In the genomic region with DNA sequence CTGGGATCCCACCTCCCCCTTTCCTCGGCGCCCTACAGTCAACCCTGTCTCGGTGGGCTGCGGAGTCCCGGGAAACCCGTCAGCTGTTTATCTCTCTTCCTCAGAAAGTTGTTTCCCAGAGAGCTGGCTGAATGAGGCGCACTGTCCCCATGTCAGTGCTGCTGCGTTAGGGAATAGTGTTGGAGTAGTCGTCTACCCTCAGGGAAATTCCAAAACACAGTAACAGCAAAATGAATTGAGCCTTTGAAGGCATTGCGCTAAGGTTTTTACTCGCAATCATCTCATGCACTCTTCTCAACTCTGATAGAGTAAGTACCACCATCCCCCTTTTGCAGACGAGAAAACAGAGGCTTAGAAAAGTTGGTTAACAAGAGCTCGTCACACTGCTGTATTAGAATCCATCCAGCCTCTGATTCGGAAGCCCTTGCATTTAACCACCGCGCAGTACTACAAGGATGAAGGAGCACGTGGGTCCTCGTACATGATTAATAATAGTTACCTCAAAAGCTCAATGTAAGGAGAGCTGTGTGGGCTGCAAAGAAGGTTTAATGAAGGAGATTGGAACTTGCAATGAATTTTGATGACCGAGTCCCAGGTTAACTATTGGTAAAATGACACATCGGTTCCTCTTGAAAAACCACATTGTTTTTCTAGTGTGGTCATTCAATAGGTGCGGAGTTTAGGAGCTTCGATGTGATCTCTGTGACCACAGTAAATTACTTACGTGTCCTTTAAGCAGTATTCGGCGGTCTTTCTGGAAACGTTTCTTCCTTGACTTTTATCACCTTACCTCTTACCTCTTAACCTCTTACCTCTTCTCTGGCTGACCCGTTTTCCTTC, we compare ENCODE assay signal across 8 cellular contexts. TPM values are rescaled to one million over a fixed set of nuclear protein-coding genes. Genes with fewer than 3 reads are reported as not detected.
A peak's percentile ranks its signal among the peaks of the same experiment; 100 is the strongest.
DNase-seq lines count a peak whose midpoint lies in the region; ATAC-seq and TF ChIP-seq lines count a peak whose summit lies in the region.

No MANE protein-coding gene starts in this region.

- H3K18ac ChIP-seq in neuronal stem cell (ENCODE audit: low read length) = no peak overlapping the region

- H4K8ac ChIP-seq in neuronal stem cell (ENCODE audit: low read depth, low read length) = no peak overlapping the region

- peak overlapping the region; percentile 39 for H3K9ac ChIP-seq in neuronal stem cell (ENCODE audit: low read depth, low read length, poor library complexity)

- H3K4me3 Mint-ChIP-seq in CD8-positive, alpha-beta T cell = peak overlapping the region; percentile 93
- H3K4me3 Mint-ChIP-seq in activated CD4-positive, alpha-beta memory T cell treated with anti-CD3 and anti-CD28 coated beads, Interleukin-2, amount 10 ng/mL, durations not matched to agents 7 days and 5 days = peak overlapping the region; percentile 88

- H3K9me3 ChIP-seq in CD8-positive, alpha-beta T cell (ENCODE audit: low read length) = no peaks in the 10 kb centered on the region
- H3K9me3 ChIP-seq in neuronal stem cell (replicated peaks in 1 of 2; ENCODE audit: control insufficient read depth in 2 of 2, insufficient read depth in 1 of 2, low read depth in 1 of 2, low read length in 2 of 2) = no peaks in the 10 kb centered on the region

- H3K27me3 Mint-ChIP-seq in CD8-positive, alpha-beta T cell (ENCODE audit: low read depth) = no peaks in the 10 kb centered on the region
- peaks cover 2% of the 10 kb centered on the region for H3K27me3 Mint-ChIP-seq in activated CD4-positive, alpha-beta memory T cell treated with anti-CD3 and anti-CD28 coated beads, Interleukin-2, amount 10 ng/mL, durations not matched to agents 7 days and 5 days

- peaks cover 22% of the 10 kb centered on the region for H3K4me1 ChIP-seq in CD8-positive, alpha-beta T cell (ENCODE audit: insufficient read depth, low read length)
- peaks cover 0 to 2% of the 10 kb centered on the region in 2 donors for H3K4me1 ChIP-seq in neuronal stem cell (ENCODE audit: control insufficient read depth in 2 of 2, insufficient read depth in 1 of 2, low read depth in 1 of 2, low read length in 2 of 2)

- no peak overlapping the region for H2BK15ac ChIP-seq in neuronal stem cell (ENCODE audit: low read length)

- no peak overlapping the region for H2BK120ac ChIP-seq in neuronal stem cell (ENCODE audit: low read depth, low read length)

- H2BK5ac ChIP-seq in neuronal stem cell (ENCODE audit: low read length) = no peak overlapping the region

- DNase-seq in CD8-positive, alpha-beta T cell = peak in 4 of 7 experiments; percentile 8 to 28 (median 11)
- peak; percentile 18 for DNase-seq in HS-5 (ENCODE audit: low read depth)
- peak; percentile 37 for DNase-seq in activated CD4-positive, alpha-beta memory T cell treated with anti-CD3 and anti-CD28 coated beads, Interleukin-2, amount 10 ng/mL, durations not matched to agents 7 days and 5 days
- DNase-seq in fibroblast of mammary gland (ENCODE audit: low read depth) = peak; percentile 51
- DNase-seq in neuronal stem cell (ENCODE audit: low spot score) = no peak
- no peak for DNase-seq in NCI-H2029 (lab: John Stamatoyannopoulos, UW)

- intact Hi-C loops in CD8-positive, alpha-beta T cell (cut with DNase I, micrococcal nuclease) = loop anchor here (1.0 to 10.0 kb wide), 7 partner anchors 292 to 1285 kb away; partner anchors contain the start of genes ARPC5 (in 1 of the 2), C1orf21 (in 1 of the 2), RNF2 (in 1 of the 2) and SWT1 (in 1 of the 2)

- peak overlapping the region; percentile 80 for H3K4me3 ChIP-seq in CD8-positive, alpha-beta T cell (ENCODE audit: low read depth, low read length)
- H3K4me3 ChIP-seq in fibroblast of mammary gland (ENCODE audit: control insufficient read depth, low read depth, low read length) (peak overlapping the region; percentile 87), neuronal stem cell (ENCODE audit: low read length in 2 of 2) (peak overlapping the region; percentile 84 to 97)

- POLR2A ChIA-PET in CD8-positive, alpha-beta T cell (lab: Charles Lee) = interaction anchor here (0.7 to 1.7 kb wide), 4 partner anchors 10 to 402 kb away, joined by 3 to 13 read pairs (median 5); partner anchors contain the start of genes SWT1 and TRMT1L
- POLR2A ChIA-PET in activated CD4-positive, alpha-beta memory T cell treated with anti-CD3 and anti-CD28 coated beads, Interleukin-2, amount 10 ng/mL, durations not matched to agents 7 days and 5 days (lab: Charles Lee) = interaction anchor here (0.6 to 4.9 kb wide), 18 partner anchors 11 to 562 kb away, joined by 3 to 126 read pairs (median 4); partner anchors contain the start of genes IVNS1ABP, NIBAN1 and SWT1

- H3K27ac ChIP-seq in CD8-positive, alpha-beta T cell (ENCODE audit: low read depth, low read length) = peak overlapping the region; percentile 84
- peak overlapping the region; percentile 9 for H3K27ac ChIP-seq in neuronal stem cell (replicated peaks; ENCODE audit: low read length)

- WGBS in neuronal stem cell (ENCODE audit: extremely low coverage in 2 of 2, insufficient read length in 2 of 2, insufficient replicate concordance in 1 of 2), 2 donors = no CpG with 5 or more reads among the region's 27 CpGs

- no peaks in the 10 kb centered on the region for H3K79me1 ChIP-seq in neuronal stem cell (ENCODE audit: low read depth, low read length)

- peak overlapping the region; percentile 98 for H3K23ac ChIP-seq in neuronal stem cell (ENCODE audit: low read depth, low read length, poor library complexity)

- H2BK12ac ChIP-seq in neuronal stem cell (ENCODE audit: low read length) = no peak overlapping the region

- H3K4me2 ChIP-seq in neuronal stem cell (ENCODE audit: insufficient read depth, low read length, poor library complexity, severe bottlenecking) = peak overlapping the region; percentile 85

- peaks cover 9% of the 10 kb centered on the region for H3K36me3 Mint-ChIP-seq in CD8-positive, alpha-beta T cell
- H3K36me3 Mint-ChIP-seq in activated CD4-positive, alpha-beta memory T cell treated with anti-CD3 and anti-CD28 coated beads, Interleukin-2, amount 10 ng/mL, durations not matched to agents 7 days and 5 days (ENCODE audit: low read depth) = peaks cover 14% of the 10 kb centered on the region

- H2AFZ ChIP-seq in neuronal stem cell (ENCODE audit: low read length) = peak overlapping the region; percentile 89

- no peak for TF ChIP-seq CTCF in CD8-positive, alpha-beta T cell (IDR thresholded peaks at IDR 0.05)
- no peak for TF ChIP-seq CTCF in fibroblast of mammary gland (conservative IDR thresholded peaks at IDR 0.05; ENCODE audit: control insufficient read depth, insufficient read depth, low read depth, low read length)

- H4K91ac ChIP-seq in neuronal stem cell (ENCODE audit: low read depth, low read length, poor library complexity) = no peak overlapping the region

- no peaks in the 10 kb centered on the region for H3K36me3 ChIP-seq in CD8-positive, alpha-beta T cell (ENCODE audit: insufficient read depth, low read length)
- H3K36me3 ChIP-seq in neuronal stem cell (replicated peaks in 1 of 2; ENCODE audit: control insufficient read depth in 2 of 2, insufficient read depth in 2 of 2, low read length in 2 of 2) = no peaks in the 10 kb centered on the region

- CTCF ChIA-PET in CD8-positive, alpha-beta T cell (lab: Charles Lee) = interaction anchor here (0.6 kb wide), 1 partner anchor 50 kb away, joined by 3 read pairs; no protein-coding TSS in a partner anchor
- CTCF ChIA-PET in activated CD4-positive, alpha-beta memory T cell treated with anti-CD3 and anti-CD28 coated beads, Interleukin-2, amount 10 ng/mL, durations not matched to agents 7 days and 5 days (lab: Charles Lee) = interaction anchor here (0.7 to 1.4 kb wide), 8 partner anchors 10 to 1620 kb away, joined by 3 to 5 read pairs (median 4); partner anchors contain the start of genes NIBAN1 and TPR

- H3K9me3 Mint-ChIP-seq in CD8-positive, alpha-beta T cell = no peaks in the 10 kb centered on the region
- no peaks in the 10 kb centered on the region for H3K9me3 Mint-ChIP-seq in activated CD4-positive, alpha-beta memory T cell treated with anti-CD3 and anti-CD28 coated beads, Interleukin-2, amount 10 ng/mL, durations not matched to agents 7 days and 5 days

- ATAC-seq in CD8-positive, alpha-beta T cell = peak; percentile 1
- peak; percentile 3 for ATAC-seq in GM19023 (IDR thresholded peaks at IDR 0.05; ENCODE audit: unreplicated experiment)
- no peak for ATAC-seq in GM19328 (IDR thresholded peaks at IDR 0.05; ENCODE audit: unreplicated experiment)

- H3K14ac ChIP-seq in neuronal stem cell (ENCODE audit: low read length) = no peak overlapping the region

- no peak overlapping the region for H3K4ac ChIP-seq in neuronal stem cell (ENCODE audit: low read length)

- no peaks in the 10 kb centered on the region for H3K27me3 ChIP-seq in CD8-positive, alpha-beta T cell (ENCODE audit: insufficient read depth, low read length)
- peaks cover 0 to 11% (median 2%) of the 10 kb centered on the region in 3 experiments for H3K27me3 ChIP-seq in neuronal stem cell (ENCODE audit: control insufficient read depth in 3 of 3, insufficient read depth in 3 of 3, low read depth in 1 of 3, low read length in 3 of 3)

- H3K27ac Mint-ChIP-seq in CD8-positive, alpha-beta T cell = peak overlapping the region; percentile 97
- H3K27ac Mint-ChIP-seq in activated CD4-positive, alpha-beta memory T cell treated with anti-CD3 and anti-CD28 coated beads, Interleukin-2, amount 10 ng/mL, durations not matched to agents 7 days and 5 days = peak overlapping the region; percentile 77

- peaks cover 44% of the 10 kb centered on the region for H3K4me1 Mint-ChIP-seq in CD8-positive, alpha-beta T cell (ENCODE audit: low read depth)
- peaks cover 48% of the 10 kb centered on the region for H3K4me1 Mint-ChIP-seq in activated CD4-positive, alpha-beta memory T cell treated with anti-CD3 and anti-CD28 coated beads, Interleukin-2, amount 10 ng/mL, durations not matched to agents 7 days and 5 days

- no peak overlapping the region for H2AK5ac ChIP-seq in neuronal stem cell (ENCODE audit: low read depth, low read length)

RNA-seq across cellular contexts. Expression of gene EDEM3, which starts 0.8 kb away (rescaled TPM):
- total RNA-seq in CD8-positive, alpha-beta T cell = 10 to 100 TPM in 1 of 2 experiments, 1 to 10 TPM in 1; 9.3 to 14.8 TPM
- total RNA-seq in activated CD4-positive, alpha-beta memory T cell treated with anti-CD3 and anti-CD28 coated beads, Interleukin-2, amount 10 ng/mL, durations not matched to agents 7 days and 5 days = 10 to 100 TPM; 39.3 to 42.9 TPM
- polyA plus RNA-seq in neuronal stem cell (2013, experiment 1 of 2) = 12.9 TPM
- 14.2 TPM for polyA plus RNA-seq in neuronal stem cell (2013, experiment 2 of 2)

Comparison
In these comparisons a context has a peak if more than half of its experiments do, and no peak if none do; other contexts are left out.
1. DNase-seq: peak in CD8-positive, alpha-beta T cell (4 of 7), HS-5 (single experiment), activated CD4-positive, alpha-beta memory T cell treated with anti-CD3 and anti-CD28 coated beads, Interleukin-2, amount 10 ng/mL, durations not matched to agents 7 days and 5 days (single experiment) and fibroblast of mammary gland (single experiment); none in neuronal stem cell (single experiment) and NCI-H2029 (single experiment).
2. Peak in every context shown above with its lines, with median percentiles within 50 percentile points of each other: H3K4me3 ChIP-seq.